Comparison of ENCODE assay signal across 8 cellular contexts in the genomic region with DNA sequence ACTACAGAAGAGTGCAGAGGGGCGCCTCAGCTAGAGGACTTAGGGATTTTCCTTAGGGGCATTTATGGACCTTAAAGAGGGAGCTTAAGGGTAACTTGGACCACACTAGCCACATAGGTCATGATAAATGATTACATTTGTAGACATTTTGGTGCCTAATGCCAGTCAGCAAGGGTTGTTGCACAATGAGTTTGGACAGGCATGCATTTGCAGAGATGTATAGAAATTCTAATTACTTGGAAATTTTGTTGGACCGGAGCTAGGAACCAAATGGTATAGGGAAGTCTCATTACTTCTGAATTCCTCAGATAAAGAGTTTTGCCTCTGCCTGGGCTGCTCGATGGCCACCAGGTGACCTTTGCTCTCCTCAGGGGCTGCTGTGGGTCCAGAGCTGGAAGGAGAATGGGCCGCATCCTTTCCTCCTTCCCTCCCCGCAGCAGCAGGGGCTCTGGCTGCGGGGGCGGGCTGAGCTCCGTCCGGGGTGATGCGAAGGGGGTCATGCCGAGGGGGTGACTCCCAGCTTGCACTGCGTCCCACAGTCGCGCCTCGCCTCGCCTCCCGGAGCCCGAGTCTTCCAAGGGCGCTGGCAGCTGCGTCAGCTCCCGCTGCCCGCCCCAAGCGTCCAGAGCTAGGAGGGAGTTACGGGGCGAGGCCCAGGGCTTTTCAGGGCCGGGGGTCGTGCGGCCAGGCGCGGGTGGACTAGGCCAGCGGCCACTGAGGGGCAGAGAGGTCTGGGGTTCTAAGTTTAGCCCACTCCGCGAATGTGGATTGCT. TPM values are rescaled to one million over a fixed set of nuclear protein-coding genes. Genes with fewer than 3 reads are reported as not detected.
DNase-seq lines count a peak whose midpoint lies in the region; ATAC-seq and TF ChIP-seq lines count a peak whose summit lies in the region.

No MANE protein-coding gene starts in this region.

- H3K4me3 ChIP-seq in BJ (ENCODE audit: low read depth, low read length) (peak overlapping the region; percentile 16), NT2/D1 (ENCODE audit: insufficient read length, low read depth) (no peak overlapping the region), fibroblast of lung (replicated peaks in 1 of 4; ENCODE audit: control extremely low read depth in 1 of 4, insufficient read depth in 1 of 4, low read depth in 3 of 4, low read length in 4 of 4) (peak overlapping the region; percentile 9 to 79 (median 30)), osteoblast (ENCODE audit: insufficient read depth, low read length) (peak overlapping the region; percentile 65)

- H3K9ac ChIP-seq in NT2/D1 (ENCODE audit: insufficient read length, low read depth) (peak overlapping the region; percentile 61), fibroblast of lung (ENCODE audit: insufficient read depth, low read length) (peak overlapping the region; percentile 93)

- POLR2A ChIA-PET in BJ (lab: Charles Lee), result interaction anchor here (1.1 to 5.1 kb wide), 9 partner anchors 9 to 58 kb away, joined by 3 to 137 read pairs (median 11); a partner anchor contains a TSS

- H4K20me1 ChIP-seq in fibroblast of lung (ENCODE audit: control insufficient read depth, extremely low read depth, insufficient read depth, low read length) (no peaks in the 10 kb centered on the region), osteoblast (ENCODE audit: insufficient read depth, low read length) (no peaks in the 10 kb centered on the region)

- H3K36me3 ChIP-seq in BJ (ENCODE audit: control insufficient read depth, insufficient read depth, low read length) (no peaks in the 10 kb centered on the region), NT2/D1 (ENCODE audit: insufficient read depth, insufficient read length, low read length) (peaks cover 3% of the 10 kb centered on the region), fibroblast of lung (ENCODE audit: control insufficient read depth, insufficient read depth, low read length) (no peaks in the 10 kb centered on the region), osteoblast (ENCODE audit: insufficient read depth, low read length) (no peaks in the 10 kb centered on the region)

- H3K4me1 ChIP-seq in NT2/D1 (ENCODE audit: insufficient read depth, insufficient read length), result peaks cover 23% of the 10 kb centered on the region
- H3K4me1 ChIP-seq in fibroblast of lung (ENCODE audit: control insufficient read depth, extremely low read depth, insufficient read depth, low read length), result peaks cover 25% of the 10 kb centered on the region
- H3K4me1 ChIP-seq in osteoblast (ENCODE audit: insufficient read depth, low read length), result peaks cover 50% of the 10 kb centered on the region

- H2AFZ ChIP-seq in fibroblast of lung (ENCODE audit: low read length) (no peak overlapping the region), osteoblast (ENCODE audit: low read length) (no peak overlapping the region)

- no peak for TF ChIP-seq CTCF in BJ (IDR thresholded peaks at IDR 0.05; ENCODE audit: insufficient read depth, low read depth, low read length)
- TF ChIP-seq CTCF in fibroblast of lung (conservative IDR thresholded peaks at IDR 0.05 in 1 of 2, IDR thresholded peaks at IDR 0.05 in 1 of 2; ENCODE audit: low read depth in 1 of 2, low read length in 2 of 2), result no peak
- no peak for TF ChIP-seq CTCF in osteoblast (IDR thresholded peaks at IDR 0.05; ENCODE audit: extremely low read depth, low read depth, low read length)

- H3K27ac ChIP-seq in fibroblast of lung (ENCODE audit: insufficient read depth, low read length), result peak overlapping the region; percentile 99
- H3K27ac ChIP-seq in osteoblast (ENCODE audit: low read depth, low read length), result peak overlapping the region; percentile 100

- H3K9me3 ChIP-seq in NT2/D1 (ENCODE audit: insufficient read depth, low read length), result no peaks in the 10 kb centered on the region
- H3K9me3 ChIP-seq in fibroblast of lung (ENCODE audit: control insufficient read depth, insufficient read depth, low read depth, low read length), result no peaks in the 10 kb centered on the region
- H3K9me3 ChIP-seq in osteoblast (ENCODE audit: low read depth, low read length), result no peaks in the 10 kb centered on the region

- DNase-seq in BJ (ENCODE audit: low read depth) (no peak), NT2/D1 (ENCODE audit: low read depth, low spot score) (no peak), fibroblast of lung (ENCODE audit: low read depth in 2 of 2) (peak; percentile 53 to 70), osteoblast (ENCODE audit: insufficient read length, low spot score, missing footprints) (peak; percentile 89), NCI-H146 (lab: John Stamatoyannopoulos, UW) (no peak), NCI-H748 (lab: John Stamatoyannopoulos, UW; ENCODE audit: unreplicated experiment) (no peak)
- DNase-seq in stimulated activated CD4-positive, alpha-beta T cell treated with anti-CD3 and anti-CD28 coated beads, Interleukin-12 subunit alpha, Interleukin-12 subunit beta, amount 100 ng/mL, for 4 hours, result no peak

- H3K4me2 ChIP-seq in fibroblast of lung (ENCODE audit: extremely low read depth, insufficient read depth, low read length) (peak overlapping the region; percentile 93), osteoblast (ENCODE audit: insufficient read depth, low read length) (peak overlapping the region; percentile 80)

- H3K79me2 ChIP-seq in fibroblast of lung (ENCODE audit: control insufficient read depth, insufficient read depth, low read length), result peaks cover 45% of the 10 kb centered on the region
- peaks cover 64% of the 10 kb centered on the region for H3K79me2 ChIP-seq in osteoblast (ENCODE audit: insufficient read depth, low read length)

- ATAC-seq in HG03439 (IDR thresholded peaks at IDR 0.05; ENCODE audit: unreplicated experiment), result no peak

- H3K27me3 ChIP-seq in BJ (ENCODE audit: control insufficient read depth, insufficient read depth, low read length), result no peaks in the 10 kb centered on the region
- no peaks in the 10 kb centered on the region for H3K27me3 ChIP-seq in NT2/D1 (ENCODE audit: insufficient read depth, insufficient read length)
- H3K27me3 ChIP-seq in fibroblast of lung (ENCODE audit: control insufficient read depth, insufficient read depth, low read length), result no peaks in the 10 kb centered on the region
- no peaks in the 10 kb centered on the region for H3K27me3 ChIP-seq in osteoblast (ENCODE audit: insufficient read depth, low read length)

- CTCF ChIA-PET in BJ (lab: Yijun Ruan, JAX), result interaction anchor here (1.2 to 5.8 kb wide), 11 partner anchors 9 to 61 kb away, joined by 3 to 62 read pairs (median 8); a partner anchor contains a TSS

RNA-seq across cellular contexts. Expression of a gene that starts 20.2 kb away (rescaled TPM):
- 924 and 1,611 TPM in 2 replicates for polyA plus RNA-seq in BJ (2011; rRNA removed)
- 12,707 and 21,303 TPM in 2 replicates for polyA minus RNA-seq in BJ (2011; rRNA and poly(A)+ RNA removed)
- total RNA-seq in fibroblast of lung, result 14,068 and 21,991 TPM in 2 replicates
- polyA plus RNA-seq in fibroblast of lung, result 482 and 583 TPM in 2 replicates
- polyA plus RNA-seq in fibroblast of lung (2012), result 274 and 335 TPM in 2 replicates
- polyA minus RNA-seq in fibroblast of lung (ENCODE audit: low replicate concordance), result 1,820 and 2,014 TPM in 2 replicates
- total RNA-seq in osteoblast, result 19,002 and 21,612 TPM in 2 replicates

RNA-seq across cellular contexts. Expression of a gene that starts 46.3 kb away (rescaled TPM):
- polyA plus RNA-seq in BJ (2011; rRNA removed), result 81.7 and 134 TPM in 2 replicates
- polyA minus RNA-seq in BJ (2011; rRNA and poly(A)+ RNA removed), result 73.5 and 101 TPM in 2 replicates
- 73.2 and 84.6 TPM in 2 replicates for total RNA-seq in fibroblast of lung
- polyA plus RNA-seq in fibroblast of lung, result 58.2 and 62.3 TPM in 2 replicates
- 71.8 and 83.3 TPM in 2 replicates for polyA plus RNA-seq in fibroblast of lung (2012)
- polyA minus RNA-seq in fibroblast of lung (ENCODE audit: low replicate concordance), result 160 and 182 TPM in 2 replicates
- total RNA-seq in osteoblast, result 109 and 115 TPM in 2 replicates

RNA-seq across cellular contexts. Expression of a gene that starts 56.0 kb away (rescaled TPM):
- 59.2 and 87.2 TPM in 2 replicates for polyA plus RNA-seq in BJ (2011; rRNA removed)
- polyA minus RNA-seq in BJ (2011; rRNA and poly(A)+ RNA removed), result 274 and 373 TPM in 2 replicates
- total RNA-seq in fibroblast of lung, result 177 and 299 TPM in 2 replicates
- 40.6 and 40.9 TPM in 2 replicates for polyA plus RNA-seq in fibroblast of lung
- 140 and 151 TPM in 2 replicates for polyA plus RNA-seq in fibroblast of lung (2012)
- polyA minus RNA-seq in fibroblast of lung (ENCODE audit: low replicate concordance), result 61.4 and 179 TPM in 2 replicates
- total RNA-seq in osteoblast, result 818 and 1,122 TPM in 2 replicates

Comparison
In these comparisons a context has a peak if more than half of its experiments do, and no peak if none do; other contexts are left out.
1. DNase-seq: peak in fibroblast of lung (2 of 2) and osteoblast (single experiment); none in BJ (single experiment), NT2/D1 (single experiment), stimulated activated CD4-positive, alpha-beta T cell treated with anti-CD3 and anti-CD28 coated beads, Interleukin-12 subunit alpha, Interleukin-12 subunit beta, amount 100 ng/mL, for 4 hours (single experiment), NCI-H146 (single experiment) and NCI-H748 (single experiment).